1 cellular context compared by ENCODE assay signal in genomic region chr2:141641462-141641861, GRCh38.
TF ChIP-seq lines count a peak whose summit lies in the region.

No MANE protein-coding gene starts in this region.

TF ChIP-seq in SK-N-SH treated with all-trans-retinoic acid at 6 μM for 48 hours, 23 proteins besides CTCF, POLR2A, EP300 and RAD21 (continued from another document):
- no peak for TF ChIP-seq CSRNP3 (CRISPR knock-in tag; IDR thresholded peaks at IDR 0.05)
- no peak for TF ChIP-seq ZC3H10 (CRISPR knock-in tag; IDR thresholded peaks at IDR 0.05)
- TF ChIP-seq ARNTL (CRISPR knock-in tag; IDR thresholded peaks at IDR 0.05; ENCODE audit: borderline replicate concordance, low read depth) = no peak
TF ChIP-seq in SK-N-SH treated with all-trans-retinoic acid at 6 μM for 48 hours: peak in this region for 0.
